ENCODE assay signal across 4 cellular contexts in the genomic region with DNA sequence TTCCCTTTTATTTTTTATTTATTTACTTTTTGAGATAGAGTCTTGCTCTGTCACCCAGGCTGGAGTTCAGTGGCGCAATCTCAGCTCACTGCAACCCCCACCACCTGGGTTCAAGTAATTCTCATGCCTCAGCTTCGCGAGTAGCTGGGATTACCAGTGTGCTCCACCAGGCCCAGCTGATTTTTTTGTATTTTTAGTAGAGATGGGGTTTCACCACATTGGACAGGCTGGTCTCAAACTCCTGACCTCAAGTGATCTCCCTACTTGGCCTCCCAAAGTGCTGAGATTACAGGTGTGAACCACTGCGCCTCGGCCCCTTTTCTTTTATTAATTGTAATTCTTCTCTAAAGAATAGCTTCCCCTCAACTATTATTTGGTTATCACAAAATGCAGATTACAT. TPM values are rescaled to one million over a fixed set of nuclear protein-coding genes. Genes with fewer than 3 reads are reported as not detected.
"Had no signal": no experiment of that assay in that cellular context is flagged by ENCODE, and none has a peak within 500 bp of the region (broad histone marks: within the 10 kb centered on the region; RNA-seq: fewer than 3 reads in every experiment).

No MANE protein-coding gene starts in this region.

RNA-seq across cellular contexts. Expression of a gene that starts 26.4 kb away (rescaled TPM):
- total RNA-seq: LHCN-M2, M059J, MCF 10A, NCI-H460 had no signal
